1 cellular context compared by ENCODE assay signal in the genomic region with DNA sequence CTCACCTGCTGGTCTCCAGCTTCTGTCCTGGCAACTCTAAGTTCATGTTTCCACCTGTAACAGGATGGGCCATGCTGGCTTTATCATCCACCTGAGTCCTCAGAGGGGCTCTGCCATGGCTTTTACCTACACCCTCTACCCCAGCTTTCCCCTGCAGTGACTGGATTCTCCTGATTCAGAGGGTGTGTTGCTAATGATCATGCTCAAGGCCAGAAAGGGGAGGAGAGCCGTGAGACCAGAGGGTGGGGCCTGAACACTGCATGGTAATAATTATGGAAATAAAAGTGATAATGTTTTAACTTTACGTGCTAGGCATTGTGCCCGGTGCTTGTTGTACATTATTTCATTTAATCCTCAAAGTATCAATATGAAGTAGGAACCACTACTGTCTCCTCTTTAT.
TF ChIP-seq lines count a peak whose summit lies in the region.

No MANE protein-coding gene starts in this region.

TF ChIP-seq in IMR-90, 13 proteins besides CTCF, POLR2A, EP300 and RAD21:
- TF ChIP-seq CEBPB (IDR thresholded peaks at IDR 0.05; ENCODE audit: low read depth, low read length) = no peak
- no peak for TF ChIP-seq FOS (IDR thresholded peaks at IDR 0.05; ENCODE audit: low read depth, low read length)
- TF ChIP-seq RCOR1 (IDR thresholded peaks at IDR 0.05; ENCODE audit: insufficient replicate concordance, low read length) = no peak
- TF ChIP-seq MXI1 (IDR thresholded peaks at IDR 0.05; ENCODE audit: borderline replicate concordance, low read depth, low read length) = no peak
- TF ChIP-seq CHD1 (IDR thresholded peaks at IDR 0.05; ENCODE audit: low read depth, low read length) = no peak
- TF ChIP-seq MAFK (IDR thresholded peaks at IDR 0.05; ENCODE audit: low read depth, low read length) = no peak
- TF ChIP-seq BHLHE40 (IDR thresholded peaks at IDR 0.05; ENCODE audit: low read depth, low read length) = no peak
- TF ChIP-seq, protein P1, sequence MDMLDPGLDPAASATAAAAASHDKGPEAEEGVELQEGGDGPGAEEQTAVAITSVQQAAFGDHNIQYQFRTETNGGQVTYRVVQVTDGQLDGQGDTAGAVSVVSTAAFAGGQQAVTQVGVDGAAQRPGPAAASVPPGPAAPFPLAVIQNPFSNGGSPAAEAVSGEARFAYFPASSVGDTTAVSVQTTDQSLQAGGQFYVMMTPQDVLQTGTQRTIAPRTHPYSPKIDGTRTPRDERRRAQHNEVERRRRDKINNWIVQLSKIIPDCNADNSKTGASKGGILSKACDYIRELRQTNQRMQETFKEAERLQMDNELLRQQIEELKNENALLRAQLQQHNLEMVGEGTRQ (IDR thresholded peaks at IDR 0.05; ENCODE audit: low read depth, low read length) = no peak
- no peak for TF ChIP-seq RFX5 (IDR thresholded peaks at IDR 0.05; ENCODE audit: low read depth, low read length)
- no peak for TF ChIP-seq SMC3 (IDR thresholded peaks at IDR 0.05; ENCODE audit: low read depth, low read length)
- no peak for TF ChIP-seq NFE2L2 (IDR thresholded peaks at IDR 0.05; ENCODE audit: low read depth, low read length)
- no peak for TF ChIP-seq MAZ (IDR thresholded peaks at IDR 0.05; ENCODE audit: borderline replicate concordance, low read depth, low read length)
- TF ChIP-seq, protein P2, sequence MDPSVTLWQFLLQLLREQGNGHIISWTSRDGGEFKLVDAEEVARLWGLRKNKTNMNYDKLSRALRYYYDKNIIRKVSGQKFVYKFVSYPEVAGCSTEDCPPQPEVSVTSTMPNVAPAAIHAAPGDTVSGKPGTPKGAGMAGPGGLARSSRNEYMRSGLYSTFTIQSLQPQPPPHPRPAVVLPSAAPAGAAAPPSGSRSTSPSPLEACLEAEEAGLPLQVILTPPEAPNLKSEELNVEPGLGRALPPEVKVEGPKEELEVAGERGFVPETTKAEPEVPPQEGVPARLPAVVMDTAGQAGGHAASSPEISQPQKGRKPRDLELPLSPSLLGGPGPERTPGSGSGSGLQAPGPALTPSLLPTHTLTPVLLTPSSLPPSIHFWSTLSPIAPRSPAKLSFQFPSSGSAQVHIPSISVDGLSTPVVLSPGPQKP (IDR thresholded peaks at IDR 0.05; ENCODE audit: borderline replicate concordance, low read depth, low read length) = no peak
TF ChIP-seq in IMR-90: peak in this region for 0.
